In genomic region chr10:78436223-78436575, GRCh38 we compare ENCODE assay signal across 26 cellular contexts.
DNase-seq lines count a peak whose midpoint lies in the region; ATAC-seq and TF ChIP-seq lines count a peak whose summit lies in the region.
"Had no signal": no experiment of that assay in that cellular context is flagged by ENCODE, and none has a peak within 500 bp of the region (broad histone marks: within the 10 kb centered on the region; RNA-seq: fewer than 3 reads in every experiment).

No MANE protein-coding gene starts in this region.

- TF ChIP-seq POLR2A in sigmoid colon (IDR thresholded peaks at IDR 0.05), result no peak

- no peak overlapping the region for H3K4me3 Mint-ChIP-seq in mesothelial cell of epicardium
- no peak overlapping the region for H3K4me3 Mint-ChIP-seq in natural killer cell treated with Interleukin-12 subunit alpha and Interleukin-12 subunit beta and Interleukin-15 and Interleukin-18, amount 100 ng/mL, for 72 hours
- H3K4me3 Mint-ChIP-seq: activated CD4-positive, alpha-beta memory T cell treated with anti-CD3 and anti-CD28 coated beads for 36 hours; activated naive CD4-positive, alpha-beta T cell treated with anti-CD3 and anti-CD28 coated beads for 36 hours; activated T-helper 1 cell treated with anti-CD3 and anti-CD28 coated beads, Interleukin-12 subunit alpha, Interleukin-12 subunit beta, Interleukin-2, Interleukin-4 antibody, amounts not matched to agents 30 ng/mL and 10 ng/mL and 1 ng/mL, durations not matched to agents 14 hours and 24 hours and 36 hours; CD4-positive, CD25-positive, alpha-beta regulatory T cell; T-helper 2 cell treated with Interferon-gamma antibody and Interleukin-4, amounts not matched to agents 5 μg/mL and 100 μg/mL, for 36 hours had no signal

- H3K27me3 Mint-ChIP-seq in mesothelial cell of epicardium (ENCODE audit: low read depth), result no peaks in the 10 kb centered on the region
- peaks cover 1 to 16% of the 10 kb centered on the region in 2 donors for H3K27me3 Mint-ChIP-seq in natural killer cell treated with Interleukin-12 subunit alpha and Interleukin-12 subunit beta and Interleukin-15 and Interleukin-18, amount 100 ng/mL, for 72 hours

- no peaks in the 10 kb centered on the region for H3K27me3 ChIP-seq in ectodermal cell (ENCODE audit: control insufficient read depth, insufficient read depth, low read length, poor library complexity, severe bottlenecking)
- no peaks in the 10 kb centered on the region for H3K27me3 ChIP-seq in sigmoid colon
- H3K27me3 ChIP-seq: dorsolateral prefrontal cortex, gastroesophageal sphincter had no signal

- H3K36me3 ChIP-seq in ectodermal cell (ENCODE audit: control insufficient read depth, insufficient read depth, low read length) (no peaks in the 10 kb centered on the region), sigmoid colon (no peaks in the 10 kb centered on the region)
- H3K36me3 ChIP-seq: gastroesophageal sphincter, lower lobe of right lung had no signal

- H3K4me1 ChIP-seq in ectodermal cell (ENCODE audit: control insufficient read depth, insufficient read depth, low read length), result peaks cover 35% of the 10 kb centered on the region
- H3K4me1 ChIP-seq in sigmoid colon, result peaks cover 0 to 79% (median 67%) of the 10 kb centered on the region in 4 donors

- peak; percentile 72 for DNase-seq in NCI-H82 (lab: John Stamatoyannopoulos, UW)
- DNase-seq in mesothelial cell of epicardium (ENCODE audit: low spot score in 2 of 2, unreplicated experiment in 2 of 2), result no peak
- peak; percentile 39 for DNase-seq in sigmoid colon
- DNase-seq in natural killer cell treated with Interleukin-12 subunit alpha and Interleukin-12 subunit beta and Interleukin-15 and Interleukin-18, amount 100 ng/mL, for 72 hours (ENCODE audit: low spot score), result no peak
- DNase-seq in activated T-cell treated with anti-CD3 and anti-CD28 coated beads, Interleukin-2, amount 50 U/mL, for 1 hour, result no peak
- DNase-seq: activated CD4-positive, alpha-beta memory T cell treated with anti-CD3 and anti-CD28 coated beads for 36 hours; activated CD4-positive, alpha-beta T cell treated with anti-CD3 and anti-CD28 coated beads for 1 hour; activated naive CD4-positive, alpha-beta T cell treated with anti-CD3 and anti-CD28 coated beads for 36 hours; AML-193; CD4-positive, CD25-positive, alpha-beta regulatory T cell; GOT3; lower lobe of right lung; NCI-H1417; NCI-H2107; NCI-H345; NCI-H69; stimulated activated naive CD4-positive, alpha-beta T cell had no signal

- no peaks in the 10 kb centered on the region for H3K36me3 Mint-ChIP-seq in mesothelial cell of epicardium
- H3K36me3 Mint-ChIP-seq in natural killer cell treated with Interleukin-12 subunit alpha and Interleukin-12 subunit beta and Interleukin-15 and Interleukin-18, amount 100 ng/mL, for 72 hours, result no peaks in the 10 kb centered on the region
- H3K36me3 Mint-ChIP-seq: activated CD4-positive, alpha-beta memory T cell treated with anti-CD3 and anti-CD28 coated beads for 36 hours; CD4-positive, CD25-positive, alpha-beta regulatory T cell had no signal

- no peaks in the 10 kb centered on the region for H3K9me3 Mint-ChIP-seq in mesothelial cell of epicardium
- no peaks in the 10 kb centered on the region for H3K9me3 Mint-ChIP-seq in natural killer cell treated with Interleukin-12 subunit alpha and Interleukin-12 subunit beta and Interleukin-15 and Interleukin-18, amount 100 ng/mL, for 72 hours
- H3K9me3 Mint-ChIP-seq: activated CD4-positive, alpha-beta memory T cell treated with anti-CD3 and anti-CD28 coated beads for 36 hours; activated naive CD4-positive, alpha-beta T cell treated with anti-CD3 and anti-CD28 coated beads for 36 hours; activated T-helper 1 cell treated with anti-CD3 and anti-CD28 coated beads, Interleukin-12 subunit alpha, Interleukin-12 subunit beta, Interleukin-2, Interleukin-4 antibody, amounts not matched to agents 30 ng/mL and 10 ng/mL and 1 ng/mL, durations not matched to agents 14 hours and 24 hours and 36 hours; T-helper 2 cell treated with Interferon-gamma antibody and Interleukin-4, amounts not matched to agents 5 μg/mL and 100 μg/mL, for 36 hours had no signal

- H3K27ac Mint-ChIP-seq in mesothelial cell of epicardium, result peak overlapping the region; percentile 49
- H3K27ac Mint-ChIP-seq in natural killer cell treated with Interleukin-12 subunit alpha and Interleukin-12 subunit beta and Interleukin-15 and Interleukin-18, amount 100 ng/mL, for 72 hours, result no peak overlapping the region
- H3K27ac Mint-ChIP-seq: activated CD4-positive, alpha-beta memory T cell treated with anti-CD3 and anti-CD28 coated beads for 36 hours; activated naive CD4-positive, alpha-beta T cell treated with anti-CD3 and anti-CD28 coated beads for 36 hours; activated T-helper 1 cell treated with anti-CD3 and anti-CD28 coated beads, Interleukin-12 subunit alpha, Interleukin-12 subunit beta, Interleukin-2, Interleukin-4 antibody, amounts not matched to agents 30 ng/mL and 10 ng/mL and 1 ng/mL, durations not matched to agents 14 hours and 24 hours and 36 hours; progenitor cell of endocrine pancreas; T-helper 2 cell treated with Interferon-gamma antibody and Interleukin-4, amounts not matched to agents 5 μg/mL and 100 μg/mL, for 36 hours had no signal

- H3K4me3 ChIP-seq in ectodermal cell (ENCODE audit: insufficient read depth, low read depth, low read length) (no peak overlapping the region), sigmoid colon (no peak overlapping the region)
- H3K4me3 ChIP-seq: dorsolateral prefrontal cortex, gastroesophageal sphincter, K562, lower lobe of right lung had no signal

- TF ChIP-seq CTCF in mesothelial cell of epicardium (IDR thresholded peaks at IDR 0.05; ENCODE audit: unreplicated experiment) (no peak), sigmoid colon (IDR thresholded peaks at IDR 0.05) (no peak)

- 44 to 49% methylated on average over 6 of the region's 6 CpGs for WGBS in ectodermal cell, 2 experiments
- 80 to 86% methylated on average over 6 of the region's 6 CpGs for WGBS in sigmoid colon, 2 donors

- H3K27ac ChIP-seq in ectodermal cell (ENCODE audit: insufficient read depth, low read depth, low read length, poor library complexity, severe bottlenecking) (peak overlapping the region; percentile 80), sigmoid colon (peak overlapping the region in 2 of 4 donors; percentile 5 to 43)
- H3K27ac ChIP-seq: lower lobe of right lung had no signal

- TF ChIP-seq EP300 in sigmoid colon (IDR thresholded peaks at IDR 0.05), result no peak

- no peaks in the 10 kb centered on the region for H3K9me3 ChIP-seq in ectodermal cell (ENCODE audit: control insufficient read depth, low read length)
- no peaks in the 10 kb centered on the region for H3K9me3 ChIP-seq in sigmoid colon
- H3K9me3 ChIP-seq: gastroesophageal sphincter, lower lobe of right lung had no signal

- no peak for ATAC-seq in natural killer cell treated with Interleukin-12 subunit alpha and Interleukin-12 subunit beta and Interleukin-15 and Interleukin-18, amount 100 ng/mL, for 72 hours
- no peak for ATAC-seq in HG03442 (IDR thresholded peaks at IDR 0.05; ENCODE audit: unreplicated experiment)
- ATAC-seq: gastroesophageal sphincter, K562, lower lobe of right lung, Right ventricle myocardium inferior had no signal

- intact Hi-C loops in sigmoid colon (cut with DNase I), result no loop called here

- H3K4me1 Mint-ChIP-seq in mesothelial cell of epicardium, result peaks cover 52% of the 10 kb centered on the region
- no peaks in the 10 kb centered on the region for H3K4me1 Mint-ChIP-seq in natural killer cell treated with Interleukin-12 subunit alpha and Interleukin-12 subunit beta and Interleukin-15 and Interleukin-18, amount 100 ng/mL, for 72 hours (ENCODE audit: low read depth in 2 of 2)
- H3K4me1 Mint-ChIP-seq: CD4-positive, CD25-positive, alpha-beta regulatory T cell had no signal

Comparison
In these comparisons a context has a peak if more than half of its experiments do, and no peak if none do; other contexts are left out.
1. DNase-seq: peak in NCI-H82 (single experiment) and sigmoid colon (single experiment); none in mesothelial cell of epicardium (0 of 2), natural killer cell treated with Interleukin-12 subunit alpha and Interleukin-12 subunit beta and Interleukin-15 and Interleukin-18, amount 100 ng/mL, for 72 hours (single experiment) and activated T-cell treated with anti-CD3 and anti-CD28 coated beads, Interleukin-2, amount 50 U/mL, for 1 hour (single experiment).